2 cellular contexts compared by ENCODE assay signal in the genomic region with DNA sequence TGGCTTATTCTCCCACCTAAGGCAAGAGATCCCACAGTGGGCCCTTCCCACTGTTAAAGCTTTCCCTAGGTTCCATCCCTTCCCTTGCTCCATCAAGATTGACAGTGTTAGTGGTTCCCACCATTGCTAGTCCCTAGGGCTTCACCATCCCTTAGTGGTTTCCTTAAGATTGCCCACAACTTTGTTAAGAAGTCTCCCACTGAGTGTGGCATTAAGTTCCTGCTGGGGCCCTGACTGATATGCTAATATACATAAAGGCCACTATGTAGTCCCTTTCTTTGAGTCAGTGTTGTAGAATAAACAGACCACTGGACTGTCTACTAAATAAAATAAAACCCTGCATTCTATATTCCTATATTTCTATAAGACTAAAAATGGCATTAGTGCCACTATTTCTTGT.
TF ChIP-seq lines count a peak whose summit lies in the region.

No MANE protein-coding gene starts in this region.

TF ChIP-seq in WTC11, 78 proteins besides CTCF, POLR2A, EP300 and RAD21 (continued from another document):
- TF ChIP-seq CBFB (CRISPR knock-in tag; IDR thresholded peaks at IDR 0.05; ENCODE audit: low read depth) (no peak), GABPB1 (CRISPR knock-in tag; IDR thresholded peaks at IDR 0.05) (no peak), ZNF423 (CRISPR knock-in tag; IDR thresholded peaks at IDR 0.05) (peak; percentile 72)

TF ChIP-seq in SK-N-SH, 30 proteins besides CTCF, POLR2A, EP300 and RAD21 (continued from another document):
- TF ChIP-seq EZH2phosphoT487 (IDR thresholded peaks at IDR 0.05; ENCODE audit: borderline replicate concordance, low read depth) (no peak), RFX5 (IDR thresholded peaks at IDR 0.05; ENCODE audit: low read length) (no peak), RCOR1 (IDR thresholded peaks at IDR 0.05; ENCODE audit: low read length) (no peak), TCF12 (IDR thresholded peaks at IDR 0.05) (no peak), GABPA (IDR thresholded peaks at IDR 0.05; ENCODE audit: low read depth) (no peak), YY1 (IDR thresholded peaks at IDR 0.05; ENCODE audit: low read depth) (no peak), USF1 (IDR thresholded peaks at IDR 0.05; ENCODE audit: borderline replicate concordance, low read depth) (no peak), FOXM1 (IDR thresholded peaks at IDR 0.05; ENCODE audit: low read depth) (no peak), GATA2 (CRISPR knock-in tag; IDR thresholded peaks at IDR 0.05) (no peak), REST (IDR thresholded peaks at IDR 0.05; ENCODE audit: low read depth, low read length) (no peak), RXRA (IDR thresholded peaks at IDR 0.05; ENCODE audit: borderline replicate concordance, low read depth) (no peak), NFIC (IDR thresholded peaks at IDR 0.05; ENCODE audit: borderline replicate concordance) (no peak), USF2 (IDR thresholded peaks at IDR 0.05; ENCODE audit: borderline replicate concordance, low read depth, low read length) (no peak), SIN3A (IDR thresholded peaks at IDR 0.05; ENCODE audit: borderline replicate concordance, low read depth, low read length) (no peak), MEF2A (IDR thresholded peaks at IDR 0.05; ENCODE audit: borderline replicate concordance, low read depth) (no peak), SMC3 (IDR thresholded peaks at IDR 0.05; ENCODE audit: low read depth, low read length) (no peak)
- TF ChIP-seq, protein P1, sequence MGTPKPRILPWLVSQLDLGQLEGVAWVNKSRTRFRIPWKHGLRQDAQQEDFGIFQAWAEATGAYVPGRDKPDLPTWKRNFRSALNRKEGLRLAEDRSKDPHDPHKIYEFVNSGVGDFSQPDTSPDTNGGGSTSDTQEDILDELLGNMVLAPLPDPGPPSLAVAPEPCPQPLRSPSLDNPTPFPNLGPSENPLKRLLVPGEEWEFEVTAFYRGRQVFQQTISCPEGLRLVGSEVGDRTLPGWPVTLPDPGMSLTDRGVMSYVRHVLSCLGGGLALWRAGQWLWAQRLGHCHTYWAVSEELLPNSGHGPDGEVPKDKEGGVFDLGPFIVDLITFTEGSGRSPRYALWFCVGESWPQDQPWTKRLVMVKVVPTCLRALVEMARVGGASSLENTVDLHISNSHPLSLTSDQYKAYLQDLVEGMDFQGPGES (IDR thresholded peaks at IDR 0.05; ENCODE audit: low read depth, low read length): no peak
